8 cellular contexts compared by ENCODE assay signal in genomic region chr1:16155537-16156410, GRCh38. TPM values are rescaled to one million over a fixed set of nuclear protein-coding genes. Genes with fewer than 3 reads are reported as not detected.
DNase-seq lines count a peak whose midpoint lies in the region; ATAC-seq, FAIRE-seq and TF ChIP-seq lines count a peak whose summit lies in the region.

EPHA2 (minus strand) TSS chr1:16156069; CDS start chr1:16155932, 137 bp downstream.

- H3K9me1 ChIP-seq in keratinocyte (ENCODE audit: control insufficient read depth, extremely low read depth, insufficient read depth, low read length): peaks cover 3% of the 10 kb centered on the region

- H3K27ac ChIP-seq in PC-3 (ENCODE audit: low read length) (peak within 1 kb of the TSS; percentile 74), coronary artery (peak within 1 kb of the TSS; percentile 69 to 90), keratinocyte (ENCODE audit: control insufficient read depth, insufficient read depth, low read length) (peak within 1 kb of the TSS; percentile 94), skeletal muscle tissue (ENCODE audit: low read depth, low read length) (peak within 1 kb of the TSS; percentile 75)

- H3K36me3 ChIP-seq in PC-3 (ENCODE audit: low read depth, low read length): peaks cover 41% of the 10 kb centered on the region
- H3K36me3 ChIP-seq in keratinocyte (ENCODE audit: control insufficient read depth in 2 of 2, extremely low read depth in 1 of 2, insufficient read depth in 2 of 2, low read length in 2 of 2): peaks cover 18 to 35% of the 10 kb centered on the region in 2 experiments
- H3K36me3 ChIP-seq in skeletal muscle tissue (ENCODE audit: control insufficient read depth in 3 of 3, insufficient read depth in 3 of 3, low read length in 3 of 3): peaks cover 0 to 2% (median 0%) of the 10 kb centered on the region in 3 donors

- intact Hi-C loops in activated CD4-positive, alpha-beta T cell treated with anti-CD3 and anti-CD28 coated beads for 36 hours (cut with DNase I, micrococcal nuclease): no loop called here
- intact Hi-C loops in PC-3 (cut with micrococcal nuclease): no loop called here

- H3K9me3 ChIP-seq in PC-3 (ENCODE audit: low read length) (no peaks in the 10 kb centered on the region), keratinocyte (ENCODE audit: control insufficient read depth, low read depth, low read length) (no peaks in the 10 kb centered on the region), skeletal muscle tissue (ENCODE audit: control insufficient read depth in 3 of 3, low read length in 3 of 3) (no peaks in the 10 kb centered on the region)

- peaks cover 4% of the 10 kb centered on the region for H3K27me3 Mint-ChIP-seq in activated CD4-positive, alpha-beta T cell treated with anti-CD3 and anti-CD28 coated beads for 36 hours

- ATAC-seq in activated CD4-positive, alpha-beta T cell treated with anti-CD3 and anti-CD28 coated beads for 36 hours: no peak
- ATAC-seq in PC-3 (peak; percentile 41), GM18870 (IDR thresholded peaks at IDR 0.05; ENCODE audit: unreplicated experiment) (no peak)

- H3K9me2 ChIP-seq in PC-3 (replicated peaks; ENCODE audit: low read length): no peaks in the 10 kb centered on the region

- H3K4me3 ChIP-seq in PC-3 (ENCODE audit: low read length) (peak within 1 kb of the TSS; percentile 83), coronary artery (peak within 1 kb of the TSS; percentile 74), keratinocyte (ENCODE audit: control insufficient read depth in 2 of 3, extremely low read depth in 1 of 3, insufficient read depth in 2 of 3, low read depth in 1 of 3, low read length in 3 of 3) (peak within 1 kb of the TSS; percentile 83 to 94 (median 85)), skeletal muscle tissue (ENCODE audit: low read length in 3 of 3) (peak within 1 kb of the TSS; percentile 71 to 79 (median 71))

- DNase-seq in activated CD4-positive, alpha-beta T cell treated with anti-CD3 and anti-CD28 coated beads for 36 hours: peak; percentile 19
- no peak for DNase-seq in activated CD4-positive, alpha-beta T cell treated with anti-CD3 and anti-CD28 coated beads for 48 hours
- DNase-seq in PC-3: peak; percentile 97
- DNase-seq in coronary artery (ENCODE audit: low spot score): peak; percentile 89
- no peak for DNase-seq in keratinocyte (ENCODE audit: low read depth, low spot score)
- no peak for DNase-seq in GM10266 (ENCODE audit: extremely low spot score)

- peaks cover 47% of the 10 kb centered on the region for H3K4me1 Mint-ChIP-seq in activated CD4-positive, alpha-beta T cell treated with anti-CD3 and anti-CD28 coated beads for 36 hours

- CTCF ChIA-PET in activated CD4-positive, alpha-beta T cell treated with anti-CD3 and anti-CD28 coated beads for 36 hours (lab: Charles Lee): interaction anchor here (0.5 to 1.2 kb wide), 11 partner anchors 8 to 284 kb away, joined by 3 to 5 read pairs (median 3); partner anchors contain the start of gene FBXO42
- CTCF ChIA-PET in PC-3 (lab: Charles Lee): interaction anchor here (1.0 to 1.3 kb wide), 3 partner anchors 11 to 31 kb away, joined by 3 to 7 read pairs (median 3); no protein-coding TSS in a partner anchor

- no peaks in the 10 kb centered on the region for H3K36me3 Mint-ChIP-seq in activated CD4-positive, alpha-beta T cell treated with anti-CD3 and anti-CD28 coated beads for 36 hours (ENCODE audit: low read depth)

- H3K4me1 ChIP-seq in PC-3 (ENCODE audit: insufficient read depth, low read length): peaks cover 53% of the 10 kb centered on the region
- peaks cover 58% of the 10 kb centered on the region for H3K4me1 ChIP-seq in keratinocyte (ENCODE audit: control insufficient read depth, extremely low read depth, insufficient read depth, low read length)
- H3K4me1 ChIP-seq in skeletal muscle tissue (ENCODE audit: control insufficient read depth in 3 of 3, insufficient read depth in 3 of 3, low read length in 3 of 3): peaks cover 35 to 45% (median 38%) of the 10 kb centered on the region in 3 donors

- H2AFZ ChIP-seq in PC-3 (ENCODE audit: low read length): no peak within 1 kb of the TSS
- H2AFZ ChIP-seq in keratinocyte (ENCODE audit: control insufficient read depth, low read length): no peak within 1 kb of the TSS

- H3K79me2 ChIP-seq in PC-3 (ENCODE audit: low read length) (peaks cover 92% of the 10 kb centered on the region), keratinocyte (ENCODE audit: control insufficient read depth, insufficient read depth, low read length) (peaks cover 64% of the 10 kb centered on the region)

- FAIRE-seq in keratinocyte (lab: Jason Lieb, UNC): peak; percentile 64

- no peaks in the 10 kb centered on the region for H3K27me3 ChIP-seq in PC-3 (ENCODE audit: low read length)
- H3K27me3 ChIP-seq in keratinocyte (ENCODE audit: control insufficient read depth, extremely low read depth, insufficient read depth, low read length): no peaks in the 10 kb centered on the region
- peaks cover 0 to 15% (median 3%) of the 10 kb centered on the region in 3 donors for H3K27me3 ChIP-seq in skeletal muscle tissue (ENCODE audit: control insufficient read depth in 3 of 3, insufficient read depth in 3 of 3, low read length in 3 of 3)

- H3K9ac ChIP-seq in PC-3 (ENCODE audit: low read length) (peak within 1 kb of the TSS; percentile 93), keratinocyte (ENCODE audit: control insufficient read depth, extremely low read depth, insufficient read depth, low read length) (peak within 1 kb of the TSS; percentile 91), skeletal muscle tissue (ENCODE audit: low read depth in 1 of 3, low read length in 3 of 3) (peak within 1 kb of the TSS; percentile 72 to 77 (median 74))

- peaks cover 13% of the 10 kb centered on the region for H3F3A ChIP-seq in PC-3 (ENCODE audit: low read length, unreplicated experiment)

- dilution Hi-C loops in keratinocyte (cut with MboI; ENCODE audit: extremely low pct_ligation_motif_present, low sequenced_read_pairs): no loop called here

- BruUV-seq in PC-3 (replicated peaks; lab: Mats Ljungman, UMichigan): no TSS peak

- H3K9me3 Mint-ChIP-seq in activated CD4-positive, alpha-beta T cell treated with anti-CD3 and anti-CD28 coated beads for 36 hours (ENCODE audit: low read depth): no peaks in the 10 kb centered on the region

- no peak for TF ChIP-seq CTCF in PC-3 (conservative IDR thresholded peaks at IDR 0.05; ENCODE audit: low read depth, low read length)
- no peak for TF ChIP-seq CTCF in coronary artery (IDR thresholded peaks at IDR 0.05)
- no peak for TF ChIP-seq CTCF in keratinocyte (optimal IDR thresholded peaks at IDR 0.05 in 1 of 3, IDR thresholded peaks at IDR 0.05 in 1 of 3, conservative IDR thresholded peaks at IDR 0.05 in 1 of 3; ENCODE audit: extremely low read depth in 1 of 3, insufficient read depth in 2 of 3, low read length in 3 of 3)
- TF ChIP-seq CTCF in GM10266 (IDR thresholded peaks at IDR 0.05; ENCODE audit: control insufficient read depth, insufficient read depth, low read depth, missing control alignments): no peak

- POLR2A ChIA-PET in activated CD4-positive, alpha-beta T cell treated with anti-CD3 and anti-CD28 coated beads for 36 hours (lab: Charles Lee): no interaction called here
- POLR2A ChIA-PET in PC-3 (lab: Charles Lee; ENCODE audit: unreplicated experiment): interaction anchor here (0.7 to 1.6 kb wide), 4 partner anchors 9 to 35 kb away, joined by 3 to 22 read pairs (median 4); no protein-coding TSS in a partner anchor

- no peak within 1 kb of the TSS for H3K27ac Mint-ChIP-seq in activated CD4-positive, alpha-beta T cell treated with anti-CD3 and anti-CD28 coated beads for 36 hours

- H4K20me1 ChIP-seq in PC-3 (ENCODE audit: low read length) (peaks cover 45% of the 10 kb centered on the region), keratinocyte (ENCODE audit: control insufficient read depth, extremely low read depth, insufficient read depth, low read length) (peaks cover 23% of the 10 kb centered on the region)

- peak within 1 kb of the TSS; percentile 43 for H3K4me3 Mint-ChIP-seq in activated CD4-positive, alpha-beta T cell treated with anti-CD3 and anti-CD28 coated beads for 36 hours

- H3K4me2 ChIP-seq in PC-3 (ENCODE audit: low read length) (peak within 1 kb of the TSS; percentile 96), keratinocyte (ENCODE audit: control insufficient read depth, extremely low read depth, insufficient read depth, low read depth, low read length) (peak within 1 kb of the TSS; percentile 100)

RNA-seq across cellular contexts. Expression of gene EPHA2, which starts in this region (rescaled TPM):
- total RNA-seq in activated CD4-positive, alpha-beta T cell treated with anti-CD3 and anti-CD28 coated beads for 36 hours: under 1 TPM; 0.19 to 0.21 TPM
- 459 and 567 TPM in 2 replicates for total RNA-seq in PC-3 (2014; rRNA removed)
- 55.6 to 70.9 TPM (median 60.3 TPM) in 3 replicates for polyA plus RNA-seq in keratinocyte
- polyA plus RNA-seq in keratinocyte (2011; ENCODE audit: low read depth): 31.9 TPM
- polyA plus RNA-seq in keratinocyte (2011; cell fraction: cytosol; rRNA removed): 36.6 and 49.9 TPM in 2 replicates
- 176 and 195 TPM in 2 replicates for polyA plus RNA-seq in keratinocyte (2011; cell fraction: nucleus; rRNA removed)
- polyA plus RNA-seq in keratinocyte (2012; ENCODE audit: low replicate concordance): 64.4 and 71.6 TPM in 2 replicates
- 113 to 223 TPM (median 129 TPM) in 3 replicates for polyA minus RNA-seq in keratinocyte
- 152 TPM for polyA minus RNA-seq in keratinocyte (2011; cell fraction: cytosol; rRNA and poly(A)+ RNA removed)
- polyA minus RNA-seq in keratinocyte (2011; cell fraction: nucleus; rRNA and poly(A)+ RNA removed): 153 and 207 TPM in 2 replicates
- 5.2 TPM for total RNA-seq in skeletal muscle tissue

Comparison
In these comparisons a context has a peak if more than half of its experiments do, and no peak if none do; other contexts are left out.
1. RNA of gene EPHA2 (total RNA-seq): 459 to 567 TPM in PC-3; 5.2 TPM in skeletal muscle tissue (single experiment) and 0.19 to 0.21 TPM in activated CD4-positive, alpha-beta T cell treated with anti-CD3 and anti-CD28 coated beads for 36 hours; every median in the first group is over 10 times any median in the second.
2. Peak in DNase-seq in activated CD4-positive, alpha-beta T cell treated with anti-CD3 and anti-CD28 coated beads for 36 hours; RNA of the gene not detected or under 1 TPM.
3. DNase-seq: peak in PC-3 (single experiment) and coronary artery (single experiment); none in activated CD4-positive, alpha-beta T cell treated with anti-CD3 and anti-CD28 coated beads for 48 hours (single experiment), keratinocyte (single experiment) and GM10266 (single experiment).
4. Peak in every context shown above with its lines, with median percentiles within 50 percentile points of each other: H3K27ac ChIP-seq, H3K4me3 ChIP-seq and H3K9ac ChIP-seq.